ENCODE assay signal across 12 cellular contexts in the genomic region with DNA sequence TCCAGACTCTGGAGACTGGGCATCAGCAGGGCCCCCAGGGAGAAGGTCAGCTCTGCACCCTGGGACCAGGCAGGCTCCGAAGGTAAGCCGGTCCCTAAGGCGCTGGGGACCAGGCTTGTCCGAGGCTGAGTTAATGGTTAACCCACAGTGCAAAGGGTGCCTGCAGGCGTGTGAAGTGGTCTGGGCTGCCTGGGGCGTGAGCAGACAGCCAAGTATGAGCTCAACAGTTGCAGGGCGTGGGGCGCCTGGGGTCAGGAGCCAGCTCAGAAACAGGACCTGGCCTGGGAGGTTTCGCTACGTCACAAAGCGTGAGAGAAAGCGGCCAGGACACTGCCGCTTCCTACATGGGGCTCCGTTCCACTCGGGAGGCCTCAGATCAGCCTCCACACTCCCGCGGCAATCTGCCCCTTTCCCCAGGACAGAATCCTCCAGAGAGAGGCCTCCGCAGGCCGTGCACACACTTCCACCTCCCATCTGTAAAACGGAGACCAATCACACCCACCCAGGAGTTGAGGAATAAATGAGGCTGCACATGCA. TPM values are rescaled to one million over a fixed set of nuclear protein-coding genes. Genes with fewer than 3 reads are reported as not detected.
DNase-seq lines count a peak whose midpoint lies in the region; ATAC-seq and TF ChIP-seq lines count a peak whose summit lies in the region.
"Had no signal": no experiment of that assay in that cellular context is flagged by ENCODE, and none has a peak within 500 bp of the region (broad histone marks: within the 10 kb centered on the region; RNA-seq: fewer than 3 reads in every experiment).

No MANE protein-coding gene starts in this region.

- intact Hi-C loops in right lobe of liver (cut with DNase I), result no loop called here
- intact Hi-C loops in stomach (cut with DNase I; ENCODE audit: low total_unique reads), result no loop called here

- H3K36me3 ChIP-seq in right lobe of liver (no peaks in the 10 kb centered on the region), stomach (peaks cover 19 to 62% (median 41%) of the 10 kb centered on the region in 4 donors)

- H3K9me3 ChIP-seq in right lobe of liver (no peaks in the 10 kb centered on the region), stomach (no peaks in the 10 kb centered on the region)

- no peaks in the 10 kb centered on the region for H3K27me3 ChIP-seq in right lobe of liver
- H3K27me3 ChIP-seq in stomach, result no peaks in the 10 kb centered on the region

- no peak for TF ChIP-seq CTCF in epithelial cell of proximal tubule (conservative IDR thresholded peaks at IDR 0.05; ENCODE audit: low read depth, low read length)
- no peak for TF ChIP-seq CTCF in right lobe of liver (IDR thresholded peaks at IDR 0.05)
- no peak for TF ChIP-seq CTCF in stomach (IDR thresholded peaks at IDR 0.05)

- 60% methylated on average over 1 of the region's 20 CpGs for WGBS in right lobe of liver (ENCODE audit: insufficient coverage, low coverage, low lambda C conversion rate, missing lambda C conversion rate)
- 29 to 53% (median 46%) methylated on average over 16 to 20 of the region's 20 CpGs for WGBS in stomach, 5 donors

- H3K4me3 ChIP-seq in epithelial cell of proximal tubule (ENCODE audit: low read depth, low read length), result no peak overlapping the region
- H3K4me3 ChIP-seq in right lobe of liver, result no peak overlapping the region
- peak overlapping the region in 1 of 4 donors; percentile 6 for H3K4me3 ChIP-seq in stomach

- TF ChIP-seq POLR2A in right lobe of liver (IDR thresholded peaks at IDR 0.05), result peak; percentile 58
- TF ChIP-seq POLR2A in stomach (IDR thresholded peaks at IDR 0.05), result peak in 1 of 4 donors; percentile 17

- peak; percentile 99 for DNase-seq in HuH-7.5 (ENCODE audit: low spot score)
- peak; percentile 77 for DNase-seq in epithelial cell of proximal tubule (ENCODE audit: low read depth)
- DNase-seq in right lobe of liver, result peak; percentile 91 to 97 (median 96)
- DNase-seq in stomach, result peak; percentile 94
- DNase-seq in ureter (ENCODE audit: low spot score), result no peak
- no peak for DNase-seq in activated CD4-positive, CD25-positive, alpha-beta regulatory T cell (lab: John Stamatoyannopoulos, UW)
- no peak for DNase-seq in SIG-M5 (lab: John Stamatoyannopoulos, UW)
- DNase-seq: activated CD8-positive, alpha-beta memory T cell treated with anti-CD3 and anti-CD28 coated beads, Interleukin-2, amount 10 ng/mL, durations not matched to agents 7 days and 5 days; GF-D8; NCI-H2081 treated with DMSO at 0.1 percent for 48 hours had no signal

- ATAC-seq in right lobe of liver, result peak; percentile 90 to 98 (median 96)
- no peak for ATAC-seq in GM21360 (IDR thresholded peaks at IDR 0.05; ENCODE audit: unreplicated experiment)
- ATAC-seq: activated CD8-positive, alpha-beta memory T cell treated with anti-CD3 and anti-CD28 coated beads, Interleukin-2, amount 10 ng/mL, durations not matched to agents 7 days and 5 days had no signal

- H3K27ac ChIP-seq in right lobe of liver (peak overlapping the region; percentile 61 to 93 (median 69)), stomach (peak overlapping the region; percentile 81 to 94 (median 91))
- H3K27ac ChIP-seq: C4-2B had no signal

- H3K4me1 ChIP-seq in right lobe of liver (peaks cover 0 to 17% (median 7%) of the 10 kb centered on the region in 4 donors), stomach (peaks cover 38 to 67% (median 58%) of the 10 kb centered on the region in 4 donors)

- TF ChIP-seq EP300 in stomach (IDR thresholded peaks at IDR 0.05), result no peak

RNA-seq across cellular contexts. Expression of a gene that starts 16.0 kb away (rescaled TPM):
- 11.6 and 27.3 TPM in 2 replicates for total RNA-seq in epithelial cell of proximal tubule
- total RNA-seq in right lobe of liver, result 10 to 100 TPM in 3 of 6 experiments, 1 to 10 TPM in 3; 2.3 to 20.9 (median 8.4) TPM
- 10 to 100 TPM; 11.1 to 93.0 (median 55.9) TPM for total RNA-seq in stomach
- polyA plus RNA-seq in stomach, result 10 to 100 TPM; 15.0 to 36.0 (median 25.3) TPM
- total RNA-seq in ureter, result 31.5 TPM

Comparison
In these comparisons a context has a peak if more than half of its experiments do, and no peak if none do; other contexts are left out.
1. DNase-seq: peak in HuH-7.5 (single experiment), epithelial cell of proximal tubule (single experiment), right lobe of liver (3 of 3) and stomach (single experiment); none in ureter (single experiment), activated CD4-positive, CD25-positive, alpha-beta regulatory T cell (0 of 4) and SIG-M5 (single experiment).